11 cellular contexts compared by ENCODE assay signal in genomic region chr3:5021571-5022092, GRCh38. TPM values are rescaled to one million over a fixed set of nuclear protein-coding genes. Genes with fewer than 3 reads are reported as not detected.
A peak's percentile ranks its signal among the peaks of the same experiment; 100 is the strongest.
DNase-seq lines count a peak whose midpoint lies in the region; ATAC-seq, FAIRE-seq and TF ChIP-seq lines count a peak whose summit lies in the region.
"Had no signal": no experiment of that assay in that cellular context is flagged by ENCODE, and none has a peak within 500 bp of the region (broad histone marks: within the 10 kb centered on the region; RNA-seq: fewer than 3 reads in every experiment).

No MANE protein-coding gene starts in this region.

- DNase-seq in LoVo (ENCODE audit: low spot score) (peak; percentile 79), astrocyte (ENCODE audit: low read depth) (peak; percentile 76), NCI-H2171 treated with DMSO at 0.1 percent for 48 hours (lab: John Stamatoyannopoulos, UW) (no peak), NCI-H1417 (lab: John Stamatoyannopoulos, UW) (no peak)
- DNase-seq: GDM1, Karpas-422, SHP77 had no signal

- no peaks in the 10 kb centered on the region for H3K36me3 ChIP-seq in BLaER1 treated with 17β-estradiol and CSF1 and Interleukin-3, amounts not matched to agents 10 nM and 100 nM
- H3K36me3 ChIP-seq in astrocyte (ENCODE audit: insufficient read depth, low read length): no peaks in the 10 kb centered on the region
- no peaks in the 10 kb centered on the region for H3K36me3 ChIP-seq in mesodermal cell (ENCODE audit: control insufficient read depth, insufficient read depth, low read length)

- no peak for TF ChIP-seq CTCF in astrocyte (IDR thresholded peaks at IDR 0.05; ENCODE audit: insufficient read depth, low read depth, low read length)

- H3K27me3 Mint-ChIP-seq in astrocyte (ENCODE audit: low read depth, unreplicated experiment): no peaks in the 10 kb centered on the region

- peak overlapping the region; percentile 30 for H2AFZ ChIP-seq in astrocyte (ENCODE audit: low read depth, low read length)

- H3K79me2 ChIP-seq in astrocyte (ENCODE audit: insufficient read depth, low read length): no peaks in the 10 kb centered on the region

- H3K4me3 Mint-ChIP-seq in astrocyte (ENCODE audit: unreplicated experiment): no peak overlapping the region

- peak overlapping the region in 6 of 11 experiments; percentile 6 to 94 (median 54); a peak in 10 of 22 replicates for H3K4me2 ChIP-seq in BLaER1 treated with 17β-estradiol and CSF1 and Interleukin-3, amounts not matched to agents 10 nM and 100 nM
- peak overlapping the region; percentile 25 for H3K4me2 ChIP-seq in astrocyte (ENCODE audit: low read length)

- H3K36me3 Mint-ChIP-seq in astrocyte (ENCODE audit: low read depth, unreplicated experiment): no peaks in the 10 kb centered on the region

- H3K9me3 Mint-ChIP-seq in astrocyte (ENCODE audit: unreplicated experiment): no peaks in the 10 kb centered on the region

- 0 out of 22 replicates have a peak overlapping the region, but pooled peaks of 1 of the 11 experiments have one; percentile 9 for H3K9ac ChIP-seq in BLaER1 treated with 17β-estradiol and CSF1 and Interleukin-3, amounts not matched to agents 10 nM and 100 nM
- H3K9ac ChIP-seq in astrocyte (ENCODE audit: low read length): peak overlapping the region; percentile 70

- H3K9me3 ChIP-seq in BLaER1 treated with 17β-estradiol and CSF1 and Interleukin-3, amounts not matched to agents 10 nM and 100 nM (replicated peaks in 1 of 11): no peaks in the 10 kb centered on the region
- H3K9me3 ChIP-seq in astrocyte (ENCODE audit: insufficient read depth, low read depth, low read length) (no peaks in the 10 kb centered on the region), mesodermal cell (ENCODE audit: control insufficient read depth, low read length) (no peaks in the 10 kb centered on the region)

- no peaks in the 10 kb centered on the region for H4K20me1 ChIP-seq in BLaER1 treated with 17β-estradiol and CSF1 and Interleukin-3, amounts not matched to agents 10 nM and 100 nM
- H4K20me1 ChIP-seq in astrocyte (ENCODE audit: insufficient read depth, low read length): no peaks in the 10 kb centered on the region

- H3K27ac Mint-ChIP-seq in astrocyte (ENCODE audit: unreplicated experiment): peak overlapping the region; percentile 96

- H3K4me1 Mint-ChIP-seq in astrocyte (ENCODE audit: low read depth, unreplicated experiment): peaks cover 54% of the 10 kb centered on the region

- H3K4me1 ChIP-seq in BLaER1 treated with 17β-estradiol and CSF1 and Interleukin-3, amounts not matched to agents 10 nM and 100 nM: peaks cover 12 to 68% (median 44%) of the 10 kb centered on the region in 10 experiments
- H3K4me1 ChIP-seq in astrocyte (ENCODE audit: insufficient read depth, low read length): peaks cover 45% of the 10 kb centered on the region
- H3K4me1 ChIP-seq in mesodermal cell (ENCODE audit: control insufficient read depth, insufficient read depth, low read length, poor library complexity, severe bottlenecking): peaks cover 75% of the 10 kb centered on the region

- no peaks in the 10 kb centered on the region for H3K27me3 ChIP-seq in BLaER1 treated with 17β-estradiol and CSF1 and Interleukin-3, amounts not matched to agents 10 nM and 100 nM
- H3K27me3 ChIP-seq in astrocyte (ENCODE audit: insufficient read depth, low read length): no peaks in the 10 kb centered on the region

- WGBS in mesodermal cell (ENCODE audit: insufficient coverage in 2 of 2), 2 experiments: 94% methylated on average over 8 of the region's 8 CpGs

- no peak overlapping the region for H3K4me3 ChIP-seq in BLaER1 treated with 17β-estradiol and CSF1 and Interleukin-3, amounts not matched to agents 10 nM and 100 nM
- H3K4me3 ChIP-seq in astrocyte (ENCODE audit: insufficient read depth, low read depth, low read length): no peak overlapping the region
- no peak overlapping the region for H3K4me3 ChIP-seq in mesodermal cell (ENCODE audit: extremely low read depth, insufficient read depth, low read length, poor library complexity, severe bottlenecking)

- ATAC-seq in GM21515 (IDR thresholded peaks at IDR 0.05; ENCODE audit: unreplicated experiment) (no peak), HG03175 (IDR thresholded peaks at IDR 0.05; ENCODE audit: unreplicated experiment) (no peak)

- no peak for FAIRE-seq in astrocyte (lab: Jason Lieb, UNC)

- H3K27ac ChIP-seq in BLaER1 treated with 17β-estradiol and CSF1 and Interleukin-3, amounts not matched to agents 10 nM and 100 nM: peak overlapping the region in 2 of 11 experiments; percentile 46 to 82; a peak in 3 of 22 replicates
- H3K27ac ChIP-seq in astrocyte (ENCODE audit: low read depth, low read length): peak overlapping the region; percentile 98
- peak overlapping the region; percentile 34 for H3K27ac ChIP-seq in mesodermal cell (ENCODE audit: low read depth, low read length, severe bottlenecking)

RNA-seq across cellular contexts. Expression of gene BHLHE40, which starts 42.4 kb away (rescaled TPM):
- total RNA-seq in astrocyte: 156 and 185 TPM in 2 replicates
- 32.8 TPM for polyA plus RNA-seq in mesodermal cell (2013, experiment 1 of 2)
- 26.5 TPM for polyA plus RNA-seq in mesodermal cell (2013, experiment 2 of 2)

Comparison
In these comparisons a context has a peak if more than half of its experiments do, and no peak if none do; other contexts are left out.
1. DNase-seq: peak in LoVo (single experiment) and astrocyte (single experiment); none in NCI-H2171 treated with DMSO at 0.1 percent for 48 hours (single experiment) and NCI-H1417 (0 of 3).